ENCODE assay signal across 19 cellular contexts in the genomic region with DNA sequence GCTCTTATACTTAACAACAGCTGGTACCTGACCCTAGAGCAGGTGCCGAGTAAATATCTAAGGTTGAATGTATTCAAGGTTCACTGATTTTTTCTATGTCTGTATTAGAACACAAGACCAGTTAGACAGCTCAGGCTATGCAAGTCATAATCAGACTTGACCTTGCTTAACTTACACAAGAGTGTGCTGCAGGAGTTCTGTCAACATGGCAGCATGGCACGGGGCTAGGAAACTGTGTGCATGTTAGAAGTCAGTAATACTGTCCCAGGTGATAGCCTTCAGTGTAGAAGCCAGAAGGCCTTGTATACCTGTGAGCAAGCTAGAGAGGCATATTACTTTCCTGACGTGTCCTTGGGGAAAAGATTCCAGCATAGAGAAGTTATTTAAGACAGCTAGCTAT.
A peak's percentile ranks its signal among the peaks of the same experiment; 100 is the strongest.
DNase-seq lines count a peak whose midpoint lies in the region; ATAC-seq lines count a peak whose summit lies in the region.
"Had no signal": no experiment of that assay in that cellular context is flagged by ENCODE, and none has a peak within 500 bp of the region (broad histone marks: within the 10 kb centered on the region; RNA-seq: fewer than 3 reads in every experiment).

No MANE protein-coding gene starts in this region.

- DNase-seq in NCI-H1092 treated with DMSO at 0.1 percent for 48 hours (lab: John Stamatoyannopoulos, UW) (peak; percentile 47), NCI-H1092 (lab: John Stamatoyannopoulos, UW) (no peak), COLO668 (lab: John Stamatoyannopoulos, UW; ENCODE audit: unreplicated experiment) (peak; percentile 20), NCI-H345 treated with DMSO at 0.1 percent for 48 hours (lab: John Stamatoyannopoulos, UW; ENCODE audit: unreplicated experiment) (peak; percentile 34), NCI-H2196 (lab: John Stamatoyannopoulos, UW; ENCODE audit: unreplicated experiment) (no peak), iPS-NIHi11 (ENCODE audit: low spot score) (no peak)
- no peak for DNase-seq in activated CD8-positive, alpha-beta memory T cell treated with anti-CD3 and anti-CD28 coated beads, Interleukin-2, amount 50 U/mL, for 4 hours
- DNase-seq: 8988T; CD4-positive, alpha-beta memory T cell; DMS79; GM23248; H9; HFFc6; Kasumi-1; NCI-H146; NCI-H2081 treated with DMSO at 0.1 percent for 48 hours; NCI-H2227 treated with DMSO at 0.1 percent for 48 hours had no signal

- peak; percentile 18 for ATAC-seq in esophagus mucosa
- ATAC-seq: Right ventricle myocardium inferior had no signal

Comparison
In these comparisons a context has a peak if more than half of its experiments do, and no peak if none do; other contexts are left out.
1. DNase-seq: peak in NCI-H1092 treated with DMSO at 0.1 percent for 48 hours (single experiment), COLO668 (single experiment) and NCI-H345 treated with DMSO at 0.1 percent for 48 hours (single experiment); none in NCI-H1092 (single experiment), activated CD8-positive, alpha-beta memory T cell treated with anti-CD3 and anti-CD28 coated beads, Interleukin-2, amount 50 U/mL, for 4 hours (single experiment), NCI-H2196 (single experiment) and iPS-NIHi11 (single experiment).